In genomic region chr5:102296229-102296817, GRCh38 we compare ENCODE assay signal across 8 cellular contexts. TPM values are rescaled to one million over a fixed set of nuclear protein-coding genes. Genes with fewer than 3 reads are reported as not detected.
A peak's percentile ranks its signal among the peaks of the same experiment; 100 is the strongest.
DNase-seq lines count a peak whose midpoint lies in the region; FAIRE-seq lines count a peak whose summit lies in the region.

Gene SLCO4C1 (minus strand): TSS chr5:102296284. CDS start chr5:102296262, 22 bp downstream.

- 6% methylated on average over 34 to 38 of the region's 38 CpGs for WGBS in GM23248 (ENCODE audit: low coverage in 1 of 2, low lambda C conversion rate in 2 of 2, missing lambda C conversion rate in 2 of 2), 2 experiments

- peak; percentile 2 for DNase-seq in GF-D8 (lab: John Stamatoyannopoulos, UW)
- peak; percentile 53 for DNase-seq in GM23248
- peak; percentile 4 for DNase-seq in M059J (ENCODE audit: low read depth)
- DNase-seq in SKM-1 treated with dmso at 0.1 percent for 144 hours (lab: John Stamatoyannopoulos, UW; ENCODE audit: unreplicated experiment) = peak; percentile 91
- DNase-seq in amniotic epithelial cell (ENCODE audit: low read depth) = peak; percentile 36
- DNase-seq in hypothalamus (lab: John Stamatoyannopoulos, UW) = peak in 38 of 51 donors; percentile 2 to 70 (median 31)
- peak; percentile 85 for DNase-seq in renal cortical epithelial cell (ENCODE audit: low read depth)
- DNase-seq in urothelium cell line (ENCODE audit: low spot score) = peak; percentile 86

- H3K4me1 ChIP-seq in GM23248 (ENCODE audit: insufficient read depth) = no peaks in the 10 kb centered on the region

- H3K9me2 ChIP-seq in GM23248 (ENCODE audit: insufficient read depth) = no peaks in the 10 kb centered on the region

- H3F3A ChIP-seq in GM23248 (ENCODE audit: insufficient read depth) = no peaks in the 10 kb centered on the region

- no peak for FAIRE-seq in urothelium cell line (lab: Jason Lieb, UNC)

- no peak within 1 kb of the TSS for H3K9ac ChIP-seq in GM23248

- no peaks in the 10 kb centered on the region for H3K9me3 ChIP-seq in GM23248 (ENCODE audit: low read depth)

- H3K79me2 ChIP-seq in GM23248 (ENCODE audit: insufficient read depth) = no peaks in the 10 kb centered on the region

- H3K4me3 ChIP-seq in GM23248 = peak within 1 kb of the TSS; percentile 60

- H3K36me3 ChIP-seq in GM23248 (ENCODE audit: low read depth) = no peaks in the 10 kb centered on the region

- in situ Hi-C loops in GM23248 (cut with MboI) = no loop called here

- H3K27me3 ChIP-seq in GM23248 (replicated peaks; ENCODE audit: insufficient read depth) = 0 out of 2 replicates have a peak, but pooled peaks cover 8% of the 10 kb centered on the region

- H3K4me2 ChIP-seq in GM23248 (ENCODE audit: unreplicated experiment) = peak within 1 kb of the TSS; percentile 11

- no peaks in the 10 kb centered on the region for H4K20me1 ChIP-seq in GM23248 (ENCODE audit: insufficient read depth)

- H3K27ac ChIP-seq in GM23248 = no peak within 1 kb of the TSS

- peak within 1 kb of the TSS; percentile 72 for H2AFZ ChIP-seq in GM23248

RNA-seq across cellular contexts. Expression of gene SLCO4C1, which starts in this region (rescaled TPM):
- not detected in 2 replicates for total RNA-seq in GM23248 (2014; rRNA removed; shearing (Covaris generic))
- polyA plus RNA-seq in GM23248 (2016; fragmentation: Nextera tagmentation; extraction: Ambion mirVana) = not detected in 2 replicates
- 0.10 TPM in 1 of 2 replicates, not detected in the other for total RNA-seq in M059J (2014; rRNA removed; shearing (Covaris generic))
- total RNA-seq in renal cortical epithelial cell = 12.0 and 87.9 TPM in 2 replicates

Comparison
In these comparisons a context has a peak if more than half of its experiments do, and no peak if none do; other contexts are left out.
1. RNA of gene SLCO4C1 (total RNA-seq): 12.0 to 87.9 TPM in renal cortical epithelial cell; 0.10 TPM in M059J and not detected in GM23248; every median in the first group is over 10 times any median in the second.
2. Peak in DNase-seq, H3K4me3 ChIP-seq and H3K4me2 ChIP-seq in GM23248; RNA of the gene not detected or under 1 TPM.
3. Peak in DNase-seq in M059J; RNA of the gene not detected or under 1 TPM.
4. DNase-seq: peak in every context shown above with its lines; median percentile 91 in SKM-1 treated with dmso at 0.1 percent for 144 hours; 86 in urothelium cell line; 85 in renal cortical epithelial cell; 53 in GM23248; 36 in amniotic epithelial cell; 31 in hypothalamus; 4 in M059J; 2 in GF-D8.